In genomic region chr2:219090900-219091299, GRCh38 we compare ENCODE assay signal across 11 cellular contexts. TPM values are rescaled to one million over a fixed set of nuclear protein-coding genes. Genes with fewer than 3 reads are reported as not detected.
"Had no signal": no experiment of that assay in that cellular context is flagged by ENCODE, and none has a peak within 500 bp of the region (broad histone marks: within the 10 kb centered on the region; RNA-seq: fewer than 3 reads in every experiment).

No MANE protein-coding gene starts in this region.

- H3K9ac ChIP-seq: GM23248 had no signal

- FAIRE-seq: HTR-8/SVneo had no signal

- H3K9me3 ChIP-seq: HAP-1 had no signal

- DNase-seq: GM23248, GOT3, H7, HFFc6, KBM-7 had no signal

- H2AFZ ChIP-seq: GM23248 had no signal

- H3K4me1 ChIP-seq: HAP-1 had no signal

- H3K27ac ChIP-seq: GM23248 had no signal

- ATAC-seq: HCT116 had no signal

- H3K36me3 ChIP-seq: HAP-1 had no signal

- H3K4me3 ChIP-seq: GM23248, HAP-1 had no signal

RNA-seq across cellular contexts. Expression of gene IHH, which starts 30.2 kb away (rescaled TPM):
- total RNA-seq: GM23248, H4, HFFc6 had no signal
- polyA plus RNA-seq: GM23248, IgD-negative memory B cell had no signal

RNA-seq across cellular contexts. Expression of gene CFAP65, which starts 49.6 kb away (rescaled TPM):
- total RNA-seq: GM23248, H7, HFFc6, HT-29 had no signal
- polyA plus RNA-seq: IgD-negative memory B cell had no signal
